ENCODE assay signal across 11 cellular contexts in genomic region chr2:237874585-237875161, GRCh38. TPM values are rescaled to one million over a fixed set of nuclear protein-coding genes. Genes with fewer than 3 reads are reported as not detected.
DNase-seq lines count a peak whose midpoint lies in the region; ATAC-seq and TF ChIP-seq lines count a peak whose summit lies in the region.
"Had no signal": no experiment of that assay in that cellular context is flagged by ENCODE, and none has a peak within 500 bp of the region (broad histone marks: within the 10 kb centered on the region; RNA-seq: fewer than 3 reads in every experiment).

No MANE protein-coding gene starts in this region.

- TF ChIP-seq CTCF in MCF 10A (IDR thresholded peaks at IDR 0.05; ENCODE audit: unreplicated experiment): no peak
- TF ChIP-seq CTCF in lung (IDR thresholded peaks at IDR 0.05; ENCODE audit: control extremely low read depth, extremely low read depth): no peak
- no peak for TF ChIP-seq CTCF in vagina (IDR thresholded peaks at IDR 0.05)

- peaks cover 0 to 17% of the 10 kb centered on the region in 2 donors for H3K4me1 ChIP-seq in lung (ENCODE audit: control insufficient read depth in 2 of 2, insufficient read depth in 2 of 2, low read length in 2 of 2)
- peaks cover 54% of the 10 kb centered on the region for H3K4me1 ChIP-seq in vagina

- CTCF ChIA-PET in activated CD8-positive, alpha-beta memory T cell treated with anti-CD3 and anti-CD28 coated beads, Interleukin-2, amount 10 ng/mL, durations not matched to agents 7 days and 5 days (lab: Charles Lee): interaction anchor here (1.4 kb wide), 1 partner anchor 10 kb away, joined by 3 read pairs; no protein-coding TSS in a partner anchor
- CTCF ChIA-PET in MCF 10A (lab: Yijun Ruan, JAX): interaction anchor here (0.6 to 2.1 kb wide), 4 partner anchors 16 to 389 kb away, joined by 3 to 4 read pairs (median 4); no protein-coding TSS in a partner anchor
- CTCF ChIA-PET in activated CD4-positive, alpha-beta memory T cell treated with anti-CD3 and anti-CD28 coated beads for 36 hours (lab: Charles Lee): no interaction called here

- H3K27ac ChIP-seq in lung (ENCODE audit: low read depth in 1 of 2, low read length in 1 of 2) (peak overlapping the region in 1 of 2 donors; percentile 25), vagina (peak overlapping the region; percentile 35)

- H3K4me3 ChIP-seq in lung (no peak overlapping the region), vagina (no peak overlapping the region)
- H3K4me3 ChIP-seq: ovary had no signal

- no peaks in the 10 kb centered on the region for H3K36me3 ChIP-seq in lung (ENCODE audit: control insufficient read depth in 2 of 2, insufficient read depth in 2 of 2, low read length in 2 of 2)
- H3K36me3 ChIP-seq in vagina: no peaks in the 10 kb centered on the region
- H3K36me3 ChIP-seq: ovary had no signal

- POLR2A ChIA-PET in MCF 10A (lab: Yijun Ruan, JAX): interaction anchor here (0.7 to 4.7 kb wide), 9 partner anchors 11 to 186 kb away, joined by 3 to 53 read pairs (median 5); partner anchors contain the start of gene SCLY
- POLR2A ChIA-PET in activated CD4-positive, alpha-beta memory T cell treated with anti-CD3 and anti-CD28 coated beads for 36 hours (lab: Charles Lee): no interaction called here

- no TSS peak for BruUV-seq in MCF 10A (replicated peaks; lab: Mats Ljungman, UMichigan)

- peaks cover 3% of the 10 kb centered on the region for H3K4me1 Mint-ChIP-seq in activated CD8-positive, alpha-beta memory T cell treated with anti-CD3 and anti-CD28 coated beads, Interleukin-2, amount 10 ng/mL, durations not matched to agents 7 days and 5 days
- peaks cover 44% of the 10 kb centered on the region for H3K4me1 Mint-ChIP-seq in MCF 10A (ENCODE audit: insufficient read depth, unreplicated experiment)
- H3K4me1 Mint-ChIP-seq in activated CD4-positive, alpha-beta memory T cell treated with anti-CD3 and anti-CD28 coated beads for 36 hours (ENCODE audit: low read depth): peaks cover 3% of the 10 kb centered on the region

- TF ChIP-seq POLR2A in vagina (IDR thresholded peaks at IDR 0.05): no peak

- WGBS in lung, 2 donors: 84 to 90% methylated on average over 7 of the region's 7 CpGs

- H3K36me3 Mint-ChIP-seq in activated CD8-positive, alpha-beta memory T cell treated with anti-CD3 and anti-CD28 coated beads, Interleukin-2, amount 10 ng/mL, durations not matched to agents 7 days and 5 days: no peaks in the 10 kb centered on the region
- H3K36me3 Mint-ChIP-seq in MCF 10A (ENCODE audit: insufficient read depth, unreplicated experiment): no peaks in the 10 kb centered on the region
- H3K36me3 Mint-ChIP-seq in activated CD4-positive, alpha-beta memory T cell treated with anti-CD3 and anti-CD28 coated beads for 36 hours: no peaks in the 10 kb centered on the region

- peak; percentile 43 for DNase-seq in activated CD8-positive, alpha-beta memory T cell treated with anti-CD3 and anti-CD28 coated beads, Interleukin-2, amount 50 U/mL, for 48 hours
- no peak for DNase-seq in activated CD8-positive, alpha-beta memory T cell treated with anti-CD3 and anti-CD28 coated beads, Interleukin-2, amount 10 ng/mL, durations not matched to agents 7 days and 5 days
- DNase-seq in MCF 10A (ENCODE audit: unreplicated experiment) (peak; percentile 93), lung (ENCODE audit: low spot score) (no peak), vagina (ENCODE audit: extremely low spot score in 2 of 2) (no peak), SK-N-DZ (ENCODE audit: low spot score) (no peak)
- DNase-seq in stimulated activated CD4-positive, alpha-beta T cell treated with anti-CD3 and anti-CD28 coated beads, Interleukin-12 subunit alpha, Interleukin-12 subunit beta, amount 100 ng/mL, for 4 hours: no peak
- DNase-seq in activated CD4-positive, alpha-beta memory T cell treated with anti-CD3 and anti-CD28 coated beads for 36 hours: no peak
- DNase-seq: central memory CD4-positive, alpha-beta T cell; NCI-H2171 treated with DMSO at 0.1 percent for 48 hours had no signal

- H3K27me3 ChIP-seq in lung (ENCODE audit: control insufficient read depth, insufficient read depth): no peaks in the 10 kb centered on the region
- H3K27me3 ChIP-seq in vagina: no peaks in the 10 kb centered on the region
- H3K27me3 ChIP-seq: ovary had no signal

- H3K4me3 Mint-ChIP-seq in activated CD8-positive, alpha-beta memory T cell treated with anti-CD3 and anti-CD28 coated beads, Interleukin-2, amount 10 ng/mL, durations not matched to agents 7 days and 5 days: no peak overlapping the region
- H3K4me3 Mint-ChIP-seq in MCF 10A (ENCODE audit: unreplicated experiment): peak overlapping the region; percentile 4
- no peak overlapping the region for H3K4me3 Mint-ChIP-seq in activated CD4-positive, alpha-beta memory T cell treated with anti-CD3 and anti-CD28 coated beads for 36 hours

- H3K9me3 Mint-ChIP-seq in activated CD8-positive, alpha-beta memory T cell treated with anti-CD3 and anti-CD28 coated beads, Interleukin-2, amount 10 ng/mL, durations not matched to agents 7 days and 5 days (ENCODE audit: low read depth): no peaks in the 10 kb centered on the region
- H3K9me3 Mint-ChIP-seq in MCF 10A (ENCODE audit: unreplicated experiment): no peaks in the 10 kb centered on the region
- no peaks in the 10 kb centered on the region for H3K9me3 Mint-ChIP-seq in activated CD4-positive, alpha-beta memory T cell treated with anti-CD3 and anti-CD28 coated beads for 36 hours

- ATAC-seq in activated CD8-positive, alpha-beta memory T cell treated with anti-CD3 and anti-CD28 coated beads, Interleukin-2, amount 10 ng/mL, durations not matched to agents 7 days and 5 days: no peak
- peak; percentile 30 for ATAC-seq in lung (ENCODE audit: insufficient read depth, low FRiP score)

- intact Hi-C loops in MCF 10A (cut with micrococcal nuclease): no loop called here
- intact Hi-C loops in vagina (cut with DNase I): no loop called here
- intact Hi-C loops in activated CD4-positive, alpha-beta memory T cell treated with anti-CD3 and anti-CD28 coated beads for 36 hours (cut with micrococcal nuclease): no loop called here

- H3K27me3 Mint-ChIP-seq in activated CD8-positive, alpha-beta memory T cell treated with anti-CD3 and anti-CD28 coated beads, Interleukin-2, amount 10 ng/mL, durations not matched to agents 7 days and 5 days: peaks cover 20% of the 10 kb centered on the region
- H3K27me3 Mint-ChIP-seq in MCF 10A (ENCODE audit: insufficient read depth, unreplicated experiment): no peaks in the 10 kb centered on the region
- peaks cover 20% of the 10 kb centered on the region for H3K27me3 Mint-ChIP-seq in activated CD4-positive, alpha-beta memory T cell treated with anti-CD3 and anti-CD28 coated beads for 36 hours

- H3K9me3 ChIP-seq in lung (ENCODE audit: control insufficient read depth in 2 of 2, insufficient read depth in 1 of 2, low read length in 1 of 2) (no peaks in the 10 kb centered on the region), vagina (no peaks in the 10 kb centered on the region)
- H3K9me3 ChIP-seq: ovary had no signal

- H3K27ac Mint-ChIP-seq in activated CD8-positive, alpha-beta memory T cell treated with anti-CD3 and anti-CD28 coated beads, Interleukin-2, amount 10 ng/mL, durations not matched to agents 7 days and 5 days: no peak overlapping the region
- H3K27ac Mint-ChIP-seq in MCF 10A (ENCODE audit: low read depth, unreplicated experiment): peak overlapping the region; percentile 86
- no peak overlapping the region for H3K27ac Mint-ChIP-seq in activated CD4-positive, alpha-beta memory T cell treated with anti-CD3 and anti-CD28 coated beads for 36 hours

RNA-seq across cellular contexts. Expression of gene RAMP1, which starts 15.2 kb away (rescaled TPM):
- 1 to 10 TPM in 1 of 2 experiments, under 1 TPM in 1; 0.64 to 3.9 TPM for total RNA-seq in activated CD8-positive, alpha-beta memory T cell treated with anti-CD3 and anti-CD28 coated beads, Interleukin-2, amount 10 ng/mL, durations not matched to agents 7 days and 5 days
- total RNA-seq in MCF 10A (2022): 4.3 and 11.2 TPM in 2 replicates
- total RNA-seq in lung: 10 to 100 TPM; 10.5 to 26.1 TPM
- polyA plus RNA-seq in lung: 10 to 100 TPM; 11.0 to 14.3 TPM
- total RNA-seq in vagina: 120 TPM
- total RNA-seq in activated CD4-positive, alpha-beta memory T cell treated with anti-CD3 and anti-CD28 coated beads for 36 hours: under 1 TPM; 0.77 to 0.97 TPM
- 205 and 267 TPM in 2 replicates for polyA plus RNA-seq in SK-N-DZ (2014; cell fraction: cytosol; rRNA removed)
- 123 and 129 TPM in 2 replicates for polyA plus RNA-seq in SK-N-DZ (2014; cell fraction: nucleus; rRNA removed)

Comparison
In these comparisons a context has a peak if more than half of its experiments do, and no peak if none do; other contexts are left out.
1. DNase-seq: peak in activated CD8-positive, alpha-beta memory T cell treated with anti-CD3 and anti-CD28 coated beads, Interleukin-2, amount 50 U/mL, for 48 hours (single experiment) and MCF 10A (single experiment); none in activated CD8-positive, alpha-beta memory T cell treated with anti-CD3 and anti-CD28 coated beads, Interleukin-2, amount 10 ng/mL, durations not matched to agents 7 days and 5 days (single experiment), lung (single experiment), vagina (0 of 2), stimulated activated CD4-positive, alpha-beta T cell treated with anti-CD3 and anti-CD28 coated beads, Interleukin-12 subunit alpha, Interleukin-12 subunit beta, amount 100 ng/mL, for 4 hours (single experiment), activated CD4-positive, alpha-beta memory T cell treated with anti-CD3 and anti-CD28 coated beads for 36 hours (single experiment) and SK-N-DZ (single experiment).